In the genomic region with DNA sequence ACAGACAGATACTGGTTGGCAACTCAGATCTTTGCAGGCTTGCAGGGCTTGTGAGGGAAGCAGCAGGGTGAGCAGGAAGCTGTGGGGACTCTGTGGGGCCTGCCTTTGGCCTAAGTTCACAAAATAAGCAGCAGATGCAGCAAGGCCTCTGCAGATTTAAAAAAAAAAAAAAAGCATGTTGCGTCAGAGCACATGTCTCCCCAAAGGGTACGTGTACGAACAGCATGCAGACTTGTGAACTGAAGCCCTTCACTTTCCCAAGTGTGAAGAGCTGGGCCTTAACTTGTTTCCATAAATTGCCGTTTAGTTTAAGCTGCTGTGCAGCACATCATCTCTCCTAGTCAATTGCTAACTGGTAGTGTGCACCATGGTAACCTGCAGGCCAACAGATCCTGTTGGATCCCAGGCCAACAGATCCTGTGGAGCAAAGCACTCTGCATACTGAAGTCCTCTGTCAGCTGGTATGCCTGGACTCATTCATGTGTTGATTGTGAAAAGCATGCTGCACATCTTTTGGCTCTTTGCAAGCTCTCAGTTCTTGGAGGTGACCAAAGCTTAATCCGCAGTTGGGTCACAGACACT, we compare ENCODE assay signal across 9 cellular contexts. TPM values are rescaled to one million over a fixed set of nuclear protein-coding genes. Genes with fewer than 3 reads are reported as not detected.
DNase-seq lines count a peak whose midpoint lies in the region; ATAC-seq, FAIRE-seq and TF ChIP-seq lines count a peak whose summit lies in the region.
"Had no signal": no experiment of that assay in that cellular context is flagged by ENCODE, and none has a peak within 500 bp of the region (broad histone marks: within the 10 kb centered on the region; RNA-seq: fewer than 3 reads in every experiment).

No MANE protein-coding gene starts in this region.

- H3K36me3 ChIP-seq in BLaER1 (no peaks in the 10 kb centered on the region), HUES64 (ENCODE audit: insufficient read depth, low read length) (no peaks in the 10 kb centered on the region), iPS DF 6.9 (ENCODE audit: control insufficient read depth, insufficient read depth, low read length) (no peaks in the 10 kb centered on the region)

- no peak for TF ChIP-seq POLR2A in GM12891 (IDR thresholded peaks at IDR 0.05; ENCODE audit: low read depth, low read length)

- no peak overlapping the region for H3K4me3 ChIP-seq in BLaER1
- peak overlapping the region; percentile 3; the same call in 1 of the 2 replicates for H3K4me3 ChIP-seq in HUES64 (ENCODE audit: low read length)
- H3K4me3 ChIP-seq in iPS DF 6.9 (ENCODE audit: low read length), result no peak overlapping the region

- H3K4me1 ChIP-seq in BLaER1 (peaks cover 20% of the 10 kb centered on the region), HUES64 (ENCODE audit: insufficient read depth, low read length) (peaks cover 37% of the 10 kb centered on the region), iPS DF 6.9 (ENCODE audit: control insufficient read depth, insufficient read depth, low read length) (peaks cover 7% of the 10 kb centered on the region; the same call in 1 of the 2 replicates)

- H3K9me3 ChIP-seq in BLaER1, result no peaks in the 10 kb centered on the region
- H3K9me3 ChIP-seq in HUES64 (ENCODE audit: insufficient read depth, low read depth, low read length), result no peaks in the 10 kb centered on the region
- H3K9me3 ChIP-seq in iPS DF 6.9 (ENCODE audit: control insufficient read depth, insufficient read depth, low read length), result no peaks in the 10 kb centered on the region

- H3K27me3 ChIP-seq in BLaER1, result no peaks in the 10 kb centered on the region
- no peaks in the 10 kb centered on the region for H3K27me3 ChIP-seq in HUES64 (ENCODE audit: insufficient read depth, low read length)
- no peaks in the 10 kb centered on the region for H3K27me3 ChIP-seq in iPS DF 6.9 (ENCODE audit: control insufficient read depth, insufficient read depth, low read length)

- H4K20me1 ChIP-seq in BLaER1, result no peaks in the 10 kb centered on the region

- H3K4me2 ChIP-seq in BLaER1, result peak overlapping the region; percentile 16; the same call in 1 of the 2 replicates

- DNase-seq in activated T-cell treated with anti-CD3 and anti-CD28 coated beads, Interleukin-2, amount 50 U/mL, for 1 hour, result peak; percentile 38
- DNase-seq in iPS DF 6.9 (ENCODE audit: low read depth, low spot score) (peak; percentile 50), GM12891 (ENCODE audit: insufficient read length, low spot score) (no peak), NCI-H1417 treated with DMSO at 0.1 percent for 48 hours (lab: John Stamatoyannopoulos, UW) (no peak), cerebellar nuclear complex (lab: John Stamatoyannopoulos, UW) (no peak)
- DNase-seq: DMS79 had no signal

- no peak for FAIRE-seq in GM12891 (lab: Jason Lieb, UNC)

- 82% methylated on average over 5 of the region's 5 CpGs for WGBS in HUES64
- WGBS in iPS DF 6.9 (ENCODE audit: insufficient coverage, insufficient read length), result no CpG with 5 or more reads among the region's 5 CpGs

- H3K9ac ChIP-seq in BLaER1 (no peak overlapping the region), HUES64 (ENCODE audit: low read depth, low read length) (peak overlapping the region; percentile 55)

- ATAC-seq in HG03175 (IDR thresholded peaks at IDR 0.05; ENCODE audit: unreplicated experiment), result no peak

- H3K27ac ChIP-seq in BLaER1 (no peak overlapping the region), HUES64 (ENCODE audit: low read depth, low read length) (peak overlapping the region; percentile 91), iPS DF 6.9 (ENCODE audit: low read length) (no peak overlapping the region)

TF ChIP-seq in GM12891, 5 proteins besides CTCF, POLR2A, EP300 and RAD21:
- no peak for TF ChIP-seq TAF1 (IDR thresholded peaks at IDR 0.05; ENCODE audit: low read depth, low read length)
- no peak for TF ChIP-seq PAX5 (IDR thresholded peaks at IDR 0.05; ENCODE audit: insufficient read depth, low read length, severe bottlenecking)
- TF ChIP-seq POU2F2 (IDR thresholded peaks at IDR 0.05; ENCODE audit: low read depth, low read length), result no peak
TF ChIP-seq in GM12891: peak in this region for 0.

RNA-seq across cellular contexts. Expression of a gene that starts 10.8 kb away (rescaled TPM):
- polyA plus RNA-seq in HUES64 (2013, experiment 1 of 2), result 32.1 TPM
- polyA plus RNA-seq in HUES64 (2013, experiment 2 of 2), result 34.6 TPM
- polyA plus RNA-seq in GM12891 (2012; ENCODE audit: low read depth, missing spikeins), result 40.8 TPM

Comparison
In these comparisons a context has a peak if more than half of its experiments do, and no peak if none do; other contexts are left out.
1. DNase-seq: peak in activated T-cell treated with anti-CD3 and anti-CD28 coated beads, Interleukin-2, amount 50 U/mL, for 1 hour (single experiment) and iPS DF 6.9 (single experiment); none in GM12891 (single experiment), NCI-H1417 treated with DMSO at 0.1 percent for 48 hours (single experiment) and cerebellar nuclear complex (0 of 2).